8 cellular contexts compared by ENCODE assay signal in genomic region chr1:156115514-156116374, GRCh38. TPM values are rescaled to one million over a fixed set of nuclear protein-coding genes. Genes with fewer than 3 reads are reported as not detected.
A peak's percentile ranks its signal among the peaks of the same experiment; 100 is the strongest.
DNase-seq lines count a peak whose midpoint lies in the region; ATAC-seq and TF ChIP-seq lines count a peak whose summit lies in the region.

No MANE protein-coding gene starts in this region.

- H3K27ac ChIP-seq in SJCRH30 (peak overlapping the region; percentile 56), tibial nerve (peak overlapping the region; percentile 92 to 98 (median 96))
- H3K27ac ChIP-seq in effector memory CD4-positive, alpha-beta T cell (ENCODE audit: insufficient read depth, low read length, poor library complexity, severe bottlenecking): peak overlapping the region; percentile 91

- H3K4me3 ChIP-seq in SJCRH30 (peak overlapping the region; percentile 76), tibial nerve (peak overlapping the region; percentile 85 to 94 (median 90))
- peak overlapping the region; percentile 100 for H3K4me3 ChIP-seq in effector memory CD4-positive, alpha-beta T cell (ENCODE audit: insufficient read depth, low read depth, low read length, poor library complexity, severe bottlenecking)

- peak in 1 of 2 donors; percentile 73 for TF ChIP-seq EP300 in tibial nerve (IDR thresholded peaks at IDR 0.05)

- no peaks in the 10 kb centered on the region for H3K9me3 Mint-ChIP-seq in memory B cell

- H3K4me1 ChIP-seq in SJCRH30 (peaks cover 57% of the 10 kb centered on the region), tibial nerve (peaks cover 0 to 80% (median 50%) of the 10 kb centered on the region in 4 donors)
- H3K4me1 ChIP-seq in effector memory CD4-positive, alpha-beta T cell (ENCODE audit: control insufficient read depth, insufficient read depth, low read length, poor library complexity, severe bottlenecking): peaks cover 30% of the 10 kb centered on the region

- TF ChIP-seq POLR2A in tibial nerve (IDR thresholded peaks at IDR 0.05): peak in 1 of 2 donors; percentile 39

- 1 to 3% methylated on average over 16 to 19 of the region's 19 CpGs for WGBS in tibial nerve, 2 donors

- H3K36me3 ChIP-seq in SJCRH30: no peaks in the 10 kb centered on the region
- H3K36me3 ChIP-seq in effector memory CD4-positive, alpha-beta T cell (ENCODE audit: control insufficient read depth, insufficient read depth, low read length): peaks cover 2% of the 10 kb centered on the region
- no peaks in the 10 kb centered on the region for H3K36me3 ChIP-seq in tibial nerve

- H3K9me3 ChIP-seq in SJCRH30 (replicated peaks) (no peaks in the 10 kb centered on the region), tibial nerve (no peaks in the 10 kb centered on the region)
- H3K9me3 ChIP-seq in effector memory CD4-positive, alpha-beta T cell (ENCODE audit: control insufficient read depth, low read length): no peaks in the 10 kb centered on the region

- H3K4me3 Mint-ChIP-seq in memory B cell: peak overlapping the region; percentile 83

- peaks cover 25% of the 10 kb centered on the region for H3K4me1 Mint-ChIP-seq in memory B cell

- ATAC-seq in memory B cell (ENCODE audit: low read depth) (peak; percentile 11), HG03521 (IDR thresholded peaks at IDR 0.05; ENCODE audit: unreplicated experiment) (no peak)

- DNase-seq in activated CD8-positive, alpha-beta memory T cell treated with anti-CD3 and anti-CD28 coated beads, Interleukin-2, amount 50 U/mL, for 48 hours: peak; percentile 61
- DNase-seq in activated CD8-positive, alpha-beta memory T cell treated with anti-CD3 and anti-CD28 coated beads, Interleukin-2, amount 50 U/mL, for 4 hours: no peak
- peak; percentile 54 to 56 for DNase-seq in SJCRH30
- no peak for DNase-seq in effector memory CD4-positive, alpha-beta T cell
- DNase-seq in memory B cell (ENCODE audit: low spot score in 2 of 2): no peak
- peak in 1 of 2 donors; percentile 68 for DNase-seq in tibial nerve (ENCODE audit: low spot score in 2 of 2)
- no peak for DNase-seq in activated gamma-delta T cell treated with Interleukin-2 at 50 U/mL for 16 hours

- H3K27me3 Mint-ChIP-seq in memory B cell: peaks cover 13% of the 10 kb centered on the region

- no peaks in the 10 kb centered on the region for H3K36me3 Mint-ChIP-seq in memory B cell

- TF ChIP-seq CTCF in tibial nerve (IDR thresholded peaks at IDR 0.05): no peak

- peak overlapping the region; percentile 98 for H3K27ac Mint-ChIP-seq in memory B cell

- no peaks in the 10 kb centered on the region for H3K27me3 ChIP-seq in SJCRH30
- H3K27me3 ChIP-seq in effector memory CD4-positive, alpha-beta T cell (replicated peaks; ENCODE audit: control insufficient read depth, insufficient read depth, low read length, poor library complexity, severe bottlenecking): no peaks in the 10 kb centered on the region
- H3K27me3 ChIP-seq in tibial nerve: no peaks in the 10 kb centered on the region

RNA-seq across cellular contexts. Expression of gene LMNA, which starts 1.2 kb away (rescaled TPM):
- 113 and 114 TPM in 2 replicates for total RNA-seq in SJCRH30 (2014; rRNA removed; shearing (Covaris generic))
- 100 to 1,000 TPM; 371 to 501 (median 419) TPM for total RNA-seq in tibial nerve

RNA-seq across cellular contexts. Expression of gene MEX3A, which starts 33.5 kb away (rescaled TPM):
- 21.8 and 22.3 TPM in 2 replicates for total RNA-seq in SJCRH30 (2014; rRNA removed; shearing (Covaris generic))
- total RNA-seq in tibial nerve: 1 to 10 TPM in 1 of 4 donors, under 1 TPM in 3; under 0.01 to 1.2 (median 0.43) TPM

RNA-seq across cellular contexts. Expression of gene SEMA4A, which starts 37.6 kb away (rescaled TPM):
- 1.2 and 2.1 TPM in 2 replicates for total RNA-seq in SJCRH30 (2014; rRNA removed; shearing (Covaris generic))
- total RNA-seq in tibial nerve: 1 to 10 TPM; 1.8 to 4.6 (median 3.5) TPM

RNA-seq across cellular contexts. Expression of gene RAB25, which starts 54.8 kb away (rescaled TPM):
- total RNA-seq in SJCRH30 (2014; rRNA removed; shearing (Covaris generic)): not detected in 2 replicates
- total RNA-seq in tibial nerve: not detected

Comparison
In these comparisons a context has a peak if more than half of its experiments do, and no peak if none do; other contexts are left out.
1. DNase-seq: peak in activated CD8-positive, alpha-beta memory T cell treated with anti-CD3 and anti-CD28 coated beads, Interleukin-2, amount 50 U/mL, for 48 hours (single experiment) and SJCRH30 (2 of 2); none in activated CD8-positive, alpha-beta memory T cell treated with anti-CD3 and anti-CD28 coated beads, Interleukin-2, amount 50 U/mL, for 4 hours (single experiment), effector memory CD4-positive, alpha-beta T cell (0 of 3), memory B cell (0 of 2) and activated gamma-delta T cell treated with Interleukin-2 at 50 U/mL for 16 hours (single experiment).
2. RNA of gene MEX3A, which starts 33.5 kb away (total RNA-seq): 21.8 to 22.3 TPM in SJCRH30; under 0.01 to 1.2 TPM in tibial nerve; every median in the first group is over 10 times any median in the second.
3. Peak in every context shown above with its lines, with median percentiles within 50 percentile points of each other: H3K27ac ChIP-seq and H3K4me3 ChIP-seq.